Comparison of ENCODE assay signal across 9 cellular contexts in the genomic region with DNA sequence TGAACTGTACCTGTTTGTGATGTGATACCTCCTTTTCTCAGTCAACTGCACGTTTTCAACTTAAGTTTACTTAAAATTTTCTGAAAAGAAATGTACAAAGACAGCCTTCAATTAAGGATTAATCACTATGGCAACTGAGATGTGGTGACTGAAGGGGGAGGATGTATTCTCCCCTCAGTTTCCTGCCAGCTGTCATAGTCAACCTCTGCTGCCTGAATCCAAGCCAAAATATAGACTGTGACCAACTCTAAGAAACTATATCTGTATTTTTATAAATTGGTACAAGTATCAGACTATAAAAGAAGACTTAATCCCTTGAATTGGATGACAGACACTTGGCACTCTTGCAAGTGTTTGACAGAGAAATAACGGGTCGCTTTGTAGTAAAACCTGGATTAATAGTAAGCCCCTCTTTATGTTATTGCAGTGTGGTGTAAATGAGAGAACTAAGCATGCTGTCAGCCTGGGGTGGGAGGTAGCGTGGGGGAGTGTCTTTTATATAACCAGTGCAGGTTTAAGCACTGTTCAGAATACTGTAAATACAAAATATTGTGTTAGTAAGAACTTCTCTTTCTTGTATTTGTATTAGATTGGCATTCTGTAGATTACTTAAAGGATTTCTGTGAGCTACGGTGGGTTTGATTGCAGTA.
DNase-seq lines count a peak whose midpoint lies in the region; ATAC-seq lines count a peak whose summit lies in the region.
"Had no signal": no experiment of that assay in that cellular context is flagged by ENCODE, and none has a peak within 500 bp of the region (broad histone marks: within the 10 kb centered on the region; RNA-seq: fewer than 3 reads in every experiment).

No MANE protein-coding gene starts in this region.

- H3K27ac ChIP-seq in SK-N-MC: no peak overlapping the region

- peaks cover 32% of the 10 kb centered on the region for H3K36me3 ChIP-seq in SK-N-MC (ENCODE audit: insufficient read depth, low read length)

- intact Hi-C loops in activated T-helper 1 cell treated with anti-CD3 and anti-CD28 coated beads, Interleukin-12 subunit alpha, Interleukin-12 subunit beta, Interleukin-2, Interleukin-4 antibody, amounts not matched to agents 30 ng/mL and 10 ng/mL and 1 ng/mL, durations not matched to agents 14 hours and 24 hours and 36 hours (cut with micrococcal nuclease): no loop called here

- H3K36me3 Mint-ChIP-seq in naive thymus-derived CD8-positive, alpha-beta T cell: peaks cover 3 to 34% (median 32%) of the 10 kb centered on the region in 3 donors
- H3K36me3 Mint-ChIP-seq in activated CD4-positive, alpha-beta memory T cell treated with anti-CD3 and anti-CD28 coated beads, Interleukin-2, amount 10 ng/mL, durations not matched to agents 7 days and 5 days (ENCODE audit: low read depth): peaks cover 51% of the 10 kb centered on the region
- H3K36me3 Mint-ChIP-seq in activated T-helper 1 cell treated with anti-CD3 and anti-CD28 coated beads, Interleukin-12 subunit alpha, Interleukin-12 subunit beta, Interleukin-2, Interleukin-4 antibody, amounts not matched to agents 30 ng/mL and 10 ng/mL and 1 ng/mL, durations not matched to agents 14 hours and 24 hours and 36 hours (ENCODE audit: low read depth): peaks cover 34% of the 10 kb centered on the region

- H3K4me3 ChIP-seq in SK-N-MC: no peak overlapping the region

- no peaks in the 10 kb centered on the region for H3K9me3 ChIP-seq in SK-N-MC (ENCODE audit: low read depth, low read length)

- peak overlapping the region; percentile 29 to 73 (median 58) for H3K4me3 Mint-ChIP-seq in naive thymus-derived CD8-positive, alpha-beta T cell
- no peak overlapping the region for H3K4me3 Mint-ChIP-seq in activated CD4-positive, alpha-beta memory T cell treated with anti-CD3 and anti-CD28 coated beads, Interleukin-2, amount 10 ng/mL, durations not matched to agents 7 days and 5 days
- H3K4me3 Mint-ChIP-seq in activated T-helper 1 cell treated with anti-CD3 and anti-CD28 coated beads, Interleukin-12 subunit alpha, Interleukin-12 subunit beta, Interleukin-2, Interleukin-4 antibody, amounts not matched to agents 30 ng/mL and 10 ng/mL and 1 ng/mL, durations not matched to agents 14 hours and 24 hours and 36 hours: no peak overlapping the region

- DNase-seq in DMS 273 treated with DMSO at 0.1 percent for 48 hours (lab: John Stamatoyannopoulos, UW) (peak; percentile 36), MV-4-11 (lab: John Stamatoyannopoulos, UW) (peak; percentile 71), SK-N-MC (ENCODE audit: low read depth, low spot score) (no peak)
- DNase-seq in naive thymus-derived CD8-positive, alpha-beta T cell: peak in 8 of 10 donors; percentile 15 to 85 (median 70)
- DNase-seq in activated CD4-positive, alpha-beta memory T cell treated with anti-CD3 and anti-CD28 coated beads, Interleukin-2, amount 10 ng/mL, durations not matched to agents 7 days and 5 days: no peak
- DNase-seq in activated T-helper 1 cell treated with anti-CD3 and anti-CD28 coated beads, Interleukin-12 subunit alpha, Interleukin-12 subunit beta, Interleukin-2, Interleukin-4 antibody, amounts not matched to agents 30 ng/mL and 10 ng/mL and 1 ng/mL, durations not matched to agents 14 hours and 24 hours and 36 hours (ENCODE audit: low spot score): no peak
- DNase-seq: activated CD8-positive, alpha-beta memory T cell treated with anti-CD3 and anti-CD28 coated beads for 24 hours had no signal

- POLR2A ChIA-PET in naive thymus-derived CD8-positive, alpha-beta T cell (lab: Charles Lee): interaction anchor here (0.9 to 2.0 kb wide), 2 partner anchors 102 to 106 kb away, joined by 3 to 8 read pairs; a partner anchor contains a TSS
- POLR2A ChIA-PET in activated CD4-positive, alpha-beta memory T cell treated with anti-CD3 and anti-CD28 coated beads, Interleukin-2, amount 10 ng/mL, durations not matched to agents 7 days and 5 days (lab: Charles Lee): no interaction called here

- H3K9me3 Mint-ChIP-seq in naive thymus-derived CD8-positive, alpha-beta T cell: no peaks in the 10 kb centered on the region
- peaks cover 2% of the 10 kb centered on the region for H3K9me3 Mint-ChIP-seq in activated CD4-positive, alpha-beta memory T cell treated with anti-CD3 and anti-CD28 coated beads, Interleukin-2, amount 10 ng/mL, durations not matched to agents 7 days and 5 days
- H3K9me3 Mint-ChIP-seq in activated T-helper 1 cell treated with anti-CD3 and anti-CD28 coated beads, Interleukin-12 subunit alpha, Interleukin-12 subunit beta, Interleukin-2, Interleukin-4 antibody, amounts not matched to agents 30 ng/mL and 10 ng/mL and 1 ng/mL, durations not matched to agents 14 hours and 24 hours and 36 hours: peaks cover 9% of the 10 kb centered on the region

- CTCF ChIA-PET in activated CD4-positive, alpha-beta memory T cell treated with anti-CD3 and anti-CD28 coated beads, Interleukin-2, amount 10 ng/mL, durations not matched to agents 7 days and 5 days (lab: Charles Lee): no interaction called here

- peak; percentile 94 to 95 for ATAC-seq in naive thymus-derived CD8-positive, alpha-beta T cell
- ATAC-seq in HG02884 (IDR thresholded peaks at IDR 0.05; ENCODE audit: unreplicated experiment) (no peak), HG02610 (IDR thresholded peaks at IDR 0.05; ENCODE audit: unreplicated experiment) (no peak)

- H3K27me3 Mint-ChIP-seq in naive thymus-derived CD8-positive, alpha-beta T cell: no peaks in the 10 kb centered on the region
- no peaks in the 10 kb centered on the region for H3K27me3 Mint-ChIP-seq in activated CD4-positive, alpha-beta memory T cell treated with anti-CD3 and anti-CD28 coated beads, Interleukin-2, amount 10 ng/mL, durations not matched to agents 7 days and 5 days
- H3K27me3 Mint-ChIP-seq in activated T-helper 1 cell treated with anti-CD3 and anti-CD28 coated beads, Interleukin-12 subunit alpha, Interleukin-12 subunit beta, Interleukin-2, Interleukin-4 antibody, amounts not matched to agents 30 ng/mL and 10 ng/mL and 1 ng/mL, durations not matched to agents 14 hours and 24 hours and 36 hours (ENCODE audit: insufficient read depth): no peaks in the 10 kb centered on the region

- peak overlapping the region; percentile 61 to 96 (median 86) for H3K27ac Mint-ChIP-seq in naive thymus-derived CD8-positive, alpha-beta T cell
- H3K27ac Mint-ChIP-seq in activated CD4-positive, alpha-beta memory T cell treated with anti-CD3 and anti-CD28 coated beads, Interleukin-2, amount 10 ng/mL, durations not matched to agents 7 days and 5 days: no peak overlapping the region
- no peak overlapping the region for H3K27ac Mint-ChIP-seq in activated T-helper 1 cell treated with anti-CD3 and anti-CD28 coated beads, Interleukin-12 subunit alpha, Interleukin-12 subunit beta, Interleukin-2, Interleukin-4 antibody, amounts not matched to agents 30 ng/mL and 10 ng/mL and 1 ng/mL, durations not matched to agents 14 hours and 24 hours and 36 hours

- peaks cover 15 to 40% (median 25%) of the 10 kb centered on the region in 4 donors for H3K4me1 Mint-ChIP-seq in naive thymus-derived CD8-positive, alpha-beta T cell
- peaks cover 17% of the 10 kb centered on the region for H3K4me1 Mint-ChIP-seq in activated CD4-positive, alpha-beta memory T cell treated with anti-CD3 and anti-CD28 coated beads, Interleukin-2, amount 10 ng/mL, durations not matched to agents 7 days and 5 days
- peaks cover 17% of the 10 kb centered on the region for H3K4me1 Mint-ChIP-seq in activated T-helper 1 cell treated with anti-CD3 and anti-CD28 coated beads, Interleukin-12 subunit alpha, Interleukin-12 subunit beta, Interleukin-2, Interleukin-4 antibody, amounts not matched to agents 30 ng/mL and 10 ng/mL and 1 ng/mL, durations not matched to agents 14 hours and 24 hours and 36 hours (ENCODE audit: low read depth)

- H3K9ac ChIP-seq in SK-N-MC (ENCODE audit: insufficient read length): peak overlapping the region; percentile 8

Comparison
In these comparisons a context has a peak if more than half of its experiments do, and no peak if none do; other contexts are left out.
1. DNase-seq: peak in DMS 273 treated with DMSO at 0.1 percent for 48 hours (single experiment), MV-4-11 (single experiment) and naive thymus-derived CD8-positive, alpha-beta T cell (8 of 10); none in SK-N-MC (single experiment), activated CD4-positive, alpha-beta memory T cell treated with anti-CD3 and anti-CD28 coated beads, Interleukin-2, amount 10 ng/mL, durations not matched to agents 7 days and 5 days (single experiment) and activated T-helper 1 cell treated with anti-CD3 and anti-CD28 coated beads, Interleukin-12 subunit alpha, Interleukin-12 subunit beta, Interleukin-2, Interleukin-4 antibody, amounts not matched to agents 30 ng/mL and 10 ng/mL and 1 ng/mL, durations not matched to agents 14 hours and 24 hours and 36 hours (single experiment).
2. ATAC-seq: peak in naive thymus-derived CD8-positive, alpha-beta T cell (2 of 2); none in HG02884 (single experiment) and HG02610 (single experiment).
3. H3K27ac Mint-ChIP-seq: peak in naive thymus-derived CD8-positive, alpha-beta T cell (10 of 10); none in activated CD4-positive, alpha-beta memory T cell treated with anti-CD3 and anti-CD28 coated beads, Interleukin-2, amount 10 ng/mL, durations not matched to agents 7 days and 5 days (single experiment) and activated T-helper 1 cell treated with anti-CD3 and anti-CD28 coated beads, Interleukin-12 subunit alpha, Interleukin-12 subunit beta, Interleukin-2, Interleukin-4 antibody, amounts not matched to agents 30 ng/mL and 10 ng/mL and 1 ng/mL, durations not matched to agents 14 hours and 24 hours and 36 hours (single experiment).
4. H3K4me3 Mint-ChIP-seq: peak in naive thymus-derived CD8-positive, alpha-beta T cell (10 of 10); none in activated CD4-positive, alpha-beta memory T cell treated with anti-CD3 and anti-CD28 coated beads, Interleukin-2, amount 10 ng/mL, durations not matched to agents 7 days and 5 days (single experiment) and activated T-helper 1 cell treated with anti-CD3 and anti-CD28 coated beads, Interleukin-12 subunit alpha, Interleukin-12 subunit beta, Interleukin-2, Interleukin-4 antibody, amounts not matched to agents 30 ng/mL and 10 ng/mL and 1 ng/mL, durations not matched to agents 14 hours and 24 hours and 36 hours (single experiment).